In genomic region chr13:89968468-89968867, GRCh38 we compare ENCODE assay signal across 18 cellular contexts.
"Had no signal": no experiment of that assay in that cellular context is flagged by ENCODE, and none has a peak within 500 bp of the region (broad histone marks: within the 10 kb centered on the region; RNA-seq: fewer than 3 reads in every experiment).

No MANE protein-coding gene starts in this region.

- ATAC-seq: esophagus mucosa, gastroesophageal sphincter, heart right ventricle, mucosa of descending colon had no signal

- DNase-seq: activated CD4-positive, alpha-beta T cell treated with anti-CD3 and anti-CD28 coated beads for 1 hour; activated CD8-positive, alpha-beta memory T cell treated with anti-CD3 and anti-CD28 coated beads for 24 hours; activated gamma-delta T cell treated with Interleukin-2 at 50 U/mL for 16 hours; effector CD8-positive, alpha-beta T cell; heart right ventricle; immature natural killer cell; kidney glomerular epithelial cell; left ventricle myocardium inferior; mucosa of descending colon; naive B cell; stimulated activated CD4-positive, alpha-beta T cell treated with anti-CD3 and anti-CD28 coated beads, Interleukin-12 subunit alpha, Interleukin-12 subunit beta, amount 100 ng/mL, for 4 hours; stimulated activated CD4-positive, alpha-beta T cell treated with anti-CD3 and anti-CD28 coated beads, Interleukin-1b, Interleukin-23, amount 100 ng/mL, for 48 hours; stimulated activated naive CD4-positive, alpha-beta T cell treated with Interleukin-2 at 50 U/mL for 16 hours; T1000; thyroid gland; WERI-Rb-1 had no signal
